ENCODE assay signal across 9 cellular contexts in genomic region chr15:89664951-89665350, GRCh38. TPM values are rescaled to one million over a fixed set of nuclear protein-coding genes. Genes with fewer than 3 reads are reported as not detected.
A peak's percentile ranks its signal among the peaks of the same experiment; 100 is the strongest.
DNase-seq lines count a peak whose midpoint lies in the region; ATAC-seq and TF ChIP-seq lines count a peak whose summit lies in the region.
"Had no signal": no experiment of that assay in that cellular context is flagged by ENCODE, and none has a peak within 500 bp of the region (broad histone marks: within the 10 kb centered on the region; RNA-seq: fewer than 3 reads in every experiment).

No MANE protein-coding gene starts in this region.

- no peak for ATAC-seq in activated T-cell treated with anti-CD3 and anti-CD28 coated beads, Interleukin-2, amount 50 U/mL, for 72 hours (replicated peaks in 1 of 2)
- no peak for ATAC-seq in activated naive CD8-positive, alpha-beta T cell treated with anti-CD3 and anti-CD28 coated beads, Interleukin-2, amount 50 U/mL, for 24 hours
- ATAC-seq in foreskin keratinocyte, result no peak

- H3K9me3 ChIP-seq in trophoblast cell (ENCODE audit: insufficient read depth, low read depth, low read length), result no peaks in the 10 kb centered on the region
- H3K9me3 ChIP-seq in A673 (ENCODE audit: low read depth, low read length, poor library complexity, severe bottlenecking), result no peaks in the 10 kb centered on the region

- H3K9me3 Mint-ChIP-seq in activated T-cell treated with anti-CD3 and anti-CD28 coated beads, Interleukin-2, amount 50 U/mL, for 72 hours, result no peaks in the 10 kb centered on the region
- no peaks in the 10 kb centered on the region for H3K9me3 Mint-ChIP-seq in activated naive CD8-positive, alpha-beta T cell treated with anti-CD3 and anti-CD28 coated beads, Interleukin-2, amount 50 U/mL, for 24 hours
- no peaks in the 10 kb centered on the region for H3K9me3 Mint-ChIP-seq in mesothelial cell of epicardium
- H3K9me3 Mint-ChIP-seq in type B pancreatic cell, result peaks cover 4% of the 10 kb centered on the region

- H3K4me2 ChIP-seq in trophoblast cell (ENCODE audit: low read length), result no peak overlapping the region
- H3K4me2 ChIP-seq: KMS-11 had no signal

- H3K23ac ChIP-seq in trophoblast cell (ENCODE audit: low read length), result no peak overlapping the region

- H2BK5ac ChIP-seq in trophoblast cell (ENCODE audit: low read depth, low read length, poor library complexity), result no peak overlapping the region

- no peak overlapping the region for H3K9ac ChIP-seq in trophoblast cell (ENCODE audit: low read length)
- H3K9ac ChIP-seq: KMS-11 had no signal

- no peak overlapping the region for H2AFZ ChIP-seq in trophoblast cell (ENCODE audit: insufficient read depth, low read length, poor library complexity)

- H3K4me3 ChIP-seq in trophoblast cell (ENCODE audit: low read depth, low read length) (no peak overlapping the region), A673 (ENCODE audit: low read depth, low read length, poor library complexity, severe bottlenecking) (no peak overlapping the region)

- CTCF ChIA-PET in A673 (lab: Charles Lee), result no interaction called here

- TF ChIP-seq CTCF in mesothelial cell of epicardium (IDR thresholded peaks at IDR 0.05; ENCODE audit: unreplicated experiment), result no peak
- TF ChIP-seq CTCF in type B pancreatic cell (conservative IDR thresholded peaks at IDR 0.05), result no peak
- no peak for TF ChIP-seq CTCF in foreskin keratinocyte (conservative IDR thresholded peaks at IDR 0.05)
- TF ChIP-seq CTCF in A673 (conservative IDR thresholded peaks at IDR 0.05; ENCODE audit: low read depth, low read length), result no peak

- H4K8ac ChIP-seq in trophoblast cell (ENCODE audit: low read depth, low read length), result no peak overlapping the region

- no peak overlapping the region for H4K12ac ChIP-seq in trophoblast cell (ENCODE audit: low read depth, low read length)

- intact Hi-C loops in A673 (cut with micrococcal nuclease; ENCODE audit: unreplicated experiment), result no loop called here

- no peaks in the 10 kb centered on the region for H3K36me3 Mint-ChIP-seq in activated T-cell treated with anti-CD3 and anti-CD28 coated beads, Interleukin-2, amount 50 U/mL, for 72 hours (ENCODE audit: insufficient read depth in 2 of 2)
- H3K36me3 Mint-ChIP-seq in activated naive CD8-positive, alpha-beta T cell treated with anti-CD3 and anti-CD28 coated beads, Interleukin-2, amount 50 U/mL, for 24 hours (ENCODE audit: low read depth), result no peaks in the 10 kb centered on the region
- no peaks in the 10 kb centered on the region for H3K36me3 Mint-ChIP-seq in mesothelial cell of epicardium
- no peaks in the 10 kb centered on the region for H3K36me3 Mint-ChIP-seq in type B pancreatic cell

- POLR2A ChIA-PET in A673 (lab: Charles Lee; ENCODE audit: low non-redundant PET), result no interaction called here

- H3K4me1 Mint-ChIP-seq in activated T-cell treated with anti-CD3 and anti-CD28 coated beads, Interleukin-2, amount 50 U/mL, for 72 hours (ENCODE audit: low read depth), result no peaks in the 10 kb centered on the region
- H3K4me1 Mint-ChIP-seq in activated naive CD8-positive, alpha-beta T cell treated with anti-CD3 and anti-CD28 coated beads, Interleukin-2, amount 50 U/mL, for 24 hours, result peaks cover 1% of the 10 kb centered on the region
- peaks cover 11% of the 10 kb centered on the region for H3K4me1 Mint-ChIP-seq in mesothelial cell of epicardium
- H3K4me1 Mint-ChIP-seq in type B pancreatic cell (ENCODE audit: unreplicated experiment), result peaks cover 4% of the 10 kb centered on the region

- H3K27ac ChIP-seq in trophoblast cell (ENCODE audit: low read depth, low read length), result no peak overlapping the region
- no peak overlapping the region for H3K27ac ChIP-seq in foreskin keratinocyte
- no peak overlapping the region for H3K27ac ChIP-seq in A673 (ENCODE audit: low read depth, low read length, poor library complexity, severe bottlenecking)
- H3K27ac ChIP-seq: KMS-11 had no signal

- H4K91ac ChIP-seq in trophoblast cell (ENCODE audit: low read depth, low read length), result no peak overlapping the region

- no peak for DNase-seq in activated T-cell treated with anti-CD3 and anti-CD28 coated beads, Interleukin-2, amount 50 U/mL, for 72 hours
- DNase-seq in activated T-cell treated with anti-CD3 and anti-CD28 coated beads for 4 hours, result no peak
- no peak for DNase-seq in activated naive CD8-positive, alpha-beta T cell treated with anti-CD3 and anti-CD28 coated beads, Interleukin-2, amount 50 U/mL, for 24 hours
- no peak for DNase-seq in mesothelial cell of epicardium (ENCODE audit: low spot score in 2 of 2, unreplicated experiment in 2 of 2)
- no peak for DNase-seq in type B pancreatic cell (ENCODE audit: extremely low spot score, unreplicated experiment)
- no peak for DNase-seq in trophoblast cell
- DNase-seq in foreskin keratinocyte, result no peak
- DNase-seq in A673 (ENCODE audit: low spot score), result no peak

- H3K14ac ChIP-seq in trophoblast cell (ENCODE audit: low read length), result no peak overlapping the region

- no peak overlapping the region for H3K27ac Mint-ChIP-seq in activated T-cell treated with anti-CD3 and anti-CD28 coated beads, Interleukin-2, amount 50 U/mL, for 72 hours
- H3K27ac Mint-ChIP-seq in activated naive CD8-positive, alpha-beta T cell treated with anti-CD3 and anti-CD28 coated beads, Interleukin-2, amount 50 U/mL, for 24 hours, result no peak overlapping the region
- H3K27ac Mint-ChIP-seq in mesothelial cell of epicardium, result no peak overlapping the region
- no peak overlapping the region for H3K27ac Mint-ChIP-seq in type B pancreatic cell

- no TSS peak for BruUV-seq in A673 (replicated peaks; lab: Mats Ljungman, UMichigan)

- H3K4me1 ChIP-seq in trophoblast cell (ENCODE audit: control insufficient read depth in 1 of 2, insufficient read depth in 2 of 2, low read length in 2 of 2), result peaks cover 0 to 8% of the 10 kb centered on the region in 2 experiments
- H3K4me1 ChIP-seq in foreskin keratinocyte, result peaks cover 8% of the 10 kb centered on the region
- H3K4me1 ChIP-seq in A673 (ENCODE audit: insufficient read depth, low read length, poor library complexity, severe bottlenecking), result peaks cover 3% of the 10 kb centered on the region

- H3K36me3 ChIP-seq in trophoblast cell (ENCODE audit: control insufficient read depth in 1 of 2, insufficient read depth in 2 of 2, low read length in 2 of 2), result no peaks in the 10 kb centered on the region
- no peaks in the 10 kb centered on the region for H3K36me3 ChIP-seq in A673 (ENCODE audit: insufficient read depth, low read length, poor library complexity, severe bottlenecking)

- no peak overlapping the region for H2BK120ac ChIP-seq in trophoblast cell (ENCODE audit: insufficient read depth, low read length, poor library complexity)

- H3K79me2 ChIP-seq in trophoblast cell (ENCODE audit: control insufficient read depth, insufficient read depth, low read length, poor library complexity), result no peaks in the 10 kb centered on the region

- H2AK5ac ChIP-seq in trophoblast cell (ENCODE audit: low read length), result no peak overlapping the region

- H3K4me3 Mint-ChIP-seq in activated T-cell treated with anti-CD3 and anti-CD28 coated beads, Interleukin-2, amount 50 U/mL, for 72 hours, result peak overlapping the region; percentile 50 to 76
- peak overlapping the region; percentile 47 for H3K4me3 Mint-ChIP-seq in activated naive CD8-positive, alpha-beta T cell treated with anti-CD3 and anti-CD28 coated beads, Interleukin-2, amount 50 U/mL, for 24 hours
- peak overlapping the region; percentile 53 for H3K4me3 Mint-ChIP-seq in mesothelial cell of epicardium
- peak overlapping the region; percentile 80 for H3K4me3 Mint-ChIP-seq in type B pancreatic cell

- H2BK12ac ChIP-seq in trophoblast cell (ENCODE audit: low read length), result no peak overlapping the region

- H3K27me3 ChIP-seq in trophoblast cell (ENCODE audit: insufficient read depth, low read length) (peaks cover 9% of the 10 kb centered on the region), foreskin keratinocyte (no peaks in the 10 kb centered on the region), A673 (replicated peaks; ENCODE audit: insufficient read depth, low read depth, low read length, poor library complexity) (peaks cover 10% of the 10 kb centered on the region)

- no peak overlapping the region for H3K18ac ChIP-seq in trophoblast cell (ENCODE audit: low read length)

- no peak overlapping the region for H3K4ac ChIP-seq in trophoblast cell (ENCODE audit: low read depth, low read length)

- peaks cover 34% of the 10 kb centered on the region for H3K27me3 Mint-ChIP-seq in activated T-cell treated with anti-CD3 and anti-CD28 coated beads, Interleukin-2, amount 50 U/mL, for 72 hours (ENCODE audit: low read depth)
- peaks cover 37% of the 10 kb centered on the region for H3K27me3 Mint-ChIP-seq in activated naive CD8-positive, alpha-beta T cell treated with anti-CD3 and anti-CD28 coated beads, Interleukin-2, amount 50 U/mL, for 24 hours
- peaks cover 8% of the 10 kb centered on the region for H3K27me3 Mint-ChIP-seq in mesothelial cell of epicardium (ENCODE audit: low read depth)
- H3K27me3 Mint-ChIP-seq in type B pancreatic cell, result peaks cover 14% of the 10 kb centered on the region

- peaks cover 6% of the 10 kb centered on the region for H3K79me1 ChIP-seq in trophoblast cell (ENCODE audit: low read length)

- WGBS in trophoblast cell (ENCODE audit: extremely low coverage, insufficient coverage, insufficient read length), result no CpG with 5 or more reads among the region's 5 CpGs

RNA-seq across cellular contexts. Expression of gene KIF7, which starts 9.7 kb away (rescaled TPM):
- total RNA-seq in activated T-cell treated with anti-CD3 and anti-CD28 coated beads, Interleukin-2, amount 50 U/mL, for 72 hours, result 1 to 10 TPM; 1.4 to 1.8 TPM
- total RNA-seq in mesothelial cell of epicardium (26.5 to 30.1 TPM (median 26.6 TPM) in 3 replicates), type B pancreatic cell (ENCODE audit: low replicate concordance) (5.5 and 15.5 TPM in 2 replicates), foreskin keratinocyte (6.1 and 6.3 TPM in 2 replicates), A673 (2021) (9.5 and 11.3 TPM in 2 replicates)
- 3.2 and 3.3 TPM in 2 replicates for polyA plus RNA-seq in trophoblast cell (2013)
- polyA plus RNA-seq in foreskin keratinocyte, result 3.8 and 4.3 TPM in 2 replicates

RNA-seq across cellular contexts. Expression of gene PLIN1, which starts 14.2 kb away (rescaled TPM):
- 1 to 10 TPM in 1 of 2 donors, under 1 TPM in 1; 0.88 to 1.3 TPM for total RNA-seq in activated T-cell treated with anti-CD3 and anti-CD28 coated beads, Interleukin-2, amount 50 U/mL, for 72 hours
- total RNA-seq in mesothelial cell of epicardium, result 0.27 to 0.58 TPM (median 0.31 TPM) in 3 replicates
- total RNA-seq in type B pancreatic cell (ENCODE audit: low replicate concordance), result 0.55 and 0.58 TPM in 2 replicates
- 0.11 and 0.21 TPM in 2 replicates for polyA plus RNA-seq in trophoblast cell (2013)
- 0.14 and 0.17 TPM in 2 replicates for total RNA-seq in foreskin keratinocyte
- polyA plus RNA-seq in foreskin keratinocyte, result 0.07 and 0.12 TPM in 2 replicates
- total RNA-seq in A673 (2021), result 0.30 and 0.46 TPM in 2 replicates

RNA-seq across cellular contexts. Expression of gene PEX11A, which starts 25.6 kb away (rescaled TPM):
- 1 to 10 TPM; 4.0 to 7.3 TPM for total RNA-seq in activated T-cell treated with anti-CD3 and anti-CD28 coated beads, Interleukin-2, amount 50 U/mL, for 72 hours
- total RNA-seq in mesothelial cell of epicardium (6.3 to 7.3 TPM (median 6.5 TPM) in 3 replicates), type B pancreatic cell (ENCODE audit: low replicate concordance) (8.5 and 8.8 TPM in 2 replicates), foreskin keratinocyte (4.2 and 5.5 TPM in 2 replicates), A673 (2021) (2.7 and 5.4 TPM in 2 replicates)
- polyA plus RNA-seq in trophoblast cell (2013), result 1.5 and 2.0 TPM in 2 replicates
- 3.9 and 4.2 TPM in 2 replicates for polyA plus RNA-seq in foreskin keratinocyte

RNA-seq across cellular contexts. Expression of gene WDR93, which starts 25.7 kb away (rescaled TPM):
- under 1 TPM in 1 of 2 donors, not detected in 1; 0.19 TPM for total RNA-seq in activated T-cell treated with anti-CD3 and anti-CD28 coated beads, Interleukin-2, amount 50 U/mL, for 72 hours
- total RNA-seq in mesothelial cell of epicardium (0.34 to 0.54 TPM (median 0.40 TPM) in 3 replicates), type B pancreatic cell (ENCODE audit: low replicate concordance) (0.29 and 1.5 TPM in 2 replicates), foreskin keratinocyte (not detected in 2 replicates), A673 (2021) (not detected in 2 replicates)
- 0.03 and 0.11 TPM in 2 replicates for polyA plus RNA-seq in trophoblast cell (2013)
- not detected in 2 replicates for polyA plus RNA-seq in foreskin keratinocyte
